8 cellular contexts compared by ENCODE assay signal in genomic region chr2:9556121-9556869, GRCh38. TPM values are rescaled to one million over a fixed set of nuclear protein-coding genes. Genes with fewer than 3 reads are reported as not detected.
A peak's percentile ranks its signal among the peaks of the same experiment; 100 is the strongest.
DNase-seq lines count a peak whose midpoint lies in the region; ATAC-seq and TF ChIP-seq lines count a peak whose summit lies in the region.

No MANE protein-coding gene starts in this region.

- WGBS in HUES64, result under 1% methylated on average over 32 of the region's 35 CpGs

- CTCF ChIA-PET in GM10248 (lab: Yijun Ruan, JAX), result interaction anchor here (0.8 to 2.9 kb wide), 20 partner anchors 11 to 257 kb away, joined by 3 to 16 read pairs (median 4); partner anchors contain the start of genes ITGB1BP1 and YWHAQ

- no peaks in the 10 kb centered on the region for H3K27me3 Mint-ChIP-seq in activated T-cell treated with anti-CD3 and anti-CD28 coated beads, Interleukin-2, amount 50 U/mL, for 24 hours
- H3K27me3 Mint-ChIP-seq in glutamatergic neuron (ENCODE audit: unreplicated experiment), result no peaks in the 10 kb centered on the region

- H3K4me3 ChIP-seq in HUES64 (ENCODE audit: low read length), result peak overlapping the region; percentile 94
- H3K4me3 ChIP-seq in rectal smooth muscle tissue (ENCODE audit: low read length), result peak overlapping the region; percentile 79

- H3K36me3 Mint-ChIP-seq in activated T-cell treated with anti-CD3 and anti-CD28 coated beads, Interleukin-2, amount 50 U/mL, for 24 hours (ENCODE audit: low read depth), result peaks cover 31% of the 10 kb centered on the region
- H3K36me3 Mint-ChIP-seq in glutamatergic neuron (ENCODE audit: unreplicated experiment), result no peaks in the 10 kb centered on the region

- POLR2A ChIA-PET in GM10248 (lab: Yijun Ruan, JAX), result interaction anchor here (0.6 to 2.0 kb wide), 4 partner anchors 20 to 892 kb away, joined by 3 to 12 read pairs (median 4); partner anchors contain the start of genes ODC1 and YWHAQ

- in situ Hi-C loops in Caki2 (cut with HindIII; ENCODE audit: low pct_unique_long_range_greater_than_20kb, low sequenced_read_pairs), result no loop called here

- ATAC-seq in GM21515 (IDR thresholded peaks at IDR 0.05; ENCODE audit: unreplicated experiment) (peak; percentile 24), sciatic nerve (no peak)

- DNase-seq in Caki2 (ENCODE audit: low read depth), result peak; percentile 36
- no peak for DNase-seq in activated T-cell treated with anti-CD3 and anti-CD28 coated beads, Interleukin-2, amount 50 U/mL, for 24 hours
- no peak for DNase-seq in glutamatergic neuron
- DNase-seq in GM10248 (ENCODE audit: extremely low spot score), result no peak
- no peak for DNase-seq in sciatic nerve (ENCODE audit: low spot score)

- H3K36me3 ChIP-seq in HUES64 (ENCODE audit: insufficient read depth, low read length) (0 out of 2 replicates have a peak, but pooled peaks cover 8% of the 10 kb centered on the region), rectal smooth muscle tissue (ENCODE audit: control insufficient read depth, insufficient read depth, low read length) (no peaks in the 10 kb centered on the region)

- peaks cover 55% of the 10 kb centered on the region for H3K4me1 Mint-ChIP-seq in activated T-cell treated with anti-CD3 and anti-CD28 coated beads, Interleukin-2, amount 50 U/mL, for 24 hours (ENCODE audit: low read depth)
- peaks cover 11% of the 10 kb centered on the region for H3K4me1 Mint-ChIP-seq in glutamatergic neuron (ENCODE audit: low read depth, unreplicated experiment)

- H3K27me3 ChIP-seq in HUES64 (ENCODE audit: insufficient read depth, low read length) (no peaks in the 10 kb centered on the region), rectal smooth muscle tissue (ENCODE audit: control insufficient read depth, insufficient read depth, low read length) (no peaks in the 10 kb centered on the region)

- H3K9ac ChIP-seq in HUES64 (ENCODE audit: low read depth, low read length), result peak overlapping the region; percentile 94
- H3K9ac ChIP-seq in rectal smooth muscle tissue (ENCODE audit: low read length), result peak overlapping the region; percentile 82

- no peaks in the 10 kb centered on the region for H3K9me3 Mint-ChIP-seq in activated T-cell treated with anti-CD3 and anti-CD28 coated beads, Interleukin-2, amount 50 U/mL, for 24 hours
- H3K9me3 Mint-ChIP-seq in glutamatergic neuron (ENCODE audit: unreplicated experiment), result peaks cover 7% of the 10 kb centered on the region

- intact Hi-C loops in sciatic nerve (cut with DNase I), result no loop called here

- H3K27ac Mint-ChIP-seq in activated T-cell treated with anti-CD3 and anti-CD28 coated beads, Interleukin-2, amount 50 U/mL, for 24 hours, result peak overlapping the region; percentile 98
- peak overlapping the region; percentile 97 for H3K27ac Mint-ChIP-seq in glutamatergic neuron (ENCODE audit: unreplicated experiment)

- H3K4me3 Mint-ChIP-seq in activated T-cell treated with anti-CD3 and anti-CD28 coated beads, Interleukin-2, amount 50 U/mL, for 24 hours, result peak overlapping the region; percentile 96
- peak overlapping the region; percentile 95 for H3K4me3 Mint-ChIP-seq in glutamatergic neuron (ENCODE audit: unreplicated experiment)

- H3K9me3 ChIP-seq in HUES64 (ENCODE audit: insufficient read depth, low read depth, low read length), result no peaks in the 10 kb centered on the region

- H3K4me1 ChIP-seq in HUES64 (ENCODE audit: insufficient read depth, low read length) (peaks cover 25% of the 10 kb centered on the region), rectal smooth muscle tissue (ENCODE audit: control insufficient read depth, insufficient read depth, low read length) (peaks cover 17% of the 10 kb centered on the region)

- peak overlapping the region; percentile 97 for H3K27ac ChIP-seq in HUES64 (ENCODE audit: low read depth, low read length)
- H3K27ac ChIP-seq in rectal smooth muscle tissue (ENCODE audit: low read depth, low read length), result peak overlapping the region; percentile 95

- TF ChIP-seq CTCF in glutamatergic neuron (IDR thresholded peaks at IDR 0.05; ENCODE audit: partially characterized antibody, unreplicated experiment) (no peak), GM10248 (IDR thresholded peaks at IDR 0.05; ENCODE audit: control extremely low read depth, extremely low read depth, low read depth, missing control alignments) (no peak)

RNA-seq across cellular contexts. Expression of gene ADAM17, which starts 0.7 kb away (rescaled TPM):
- 16.6 and 17.1 TPM in 2 replicates for total RNA-seq in Caki2 (2014; rRNA removed; shearing (Covaris generic); ENCODE audit: low replicate concordance)
- 20.3 TPM for polyA plus RNA-seq in HUES64 (2013, experiment 1 of 2)
- polyA plus RNA-seq in HUES64 (2013, experiment 2 of 2), result 22.8 TPM
- total RNA-seq in glutamatergic neuron (ENCODE audit: unreplicated experiment), result 23.8 TPM
- total RNA-seq in sciatic nerve, result 49.1 TPM
